ENCODE assay signal across 29 cellular contexts in genomic region chr4:125828316-125828715, GRCh38.
"Had no signal": no experiment of that assay in that cellular context is flagged by ENCODE, and none has a peak within 500 bp of the region (broad histone marks: within the 10 kb centered on the region; RNA-seq: fewer than 3 reads in every experiment).

No MANE protein-coding gene starts in this region.

- DNase-seq: activated CD4-positive, alpha-beta memory T cell treated with anti-CD3 and anti-CD28 coated beads, Interleukin-2, amount 10 ng/mL, durations not matched to agents 7 days and 5 days; activated CD4-positive, alpha-beta T cell treated with anti-CD3 and anti-CD28 coated beads for 36 hours; activated CD4-positive, alpha-beta T cell treated with anti-CD3 and anti-CD28 coated beads, Interleukin-2, amount 10 ng/mL, durations not matched to agents 24 days and 14 days; activated CD4-positive, CD25-positive, alpha-beta regulatory T cell; activated CD4-positive, CD25-positive, alpha-beta regulatory T cell treated with anti-CD3 and anti-CD28 coated beads, Interleukin-2, amount 50 U/mL, for 72 hours; activated CD8-positive, alpha-beta memory T cell treated with anti-CD3 and anti-CD28 coated beads, Interleukin-2, amount 50 U/mL, for 48 hours; activated effector memory CD4-positive, alpha-beta T cell treated with Interleukin-2 at 50 U/mL for 16 hours; activated gamma-delta T cell treated with Interleukin-2 at 50 U/mL for 16 hours; activated naive CD4-positive, alpha-beta T cell treated with anti-CD3 and anti-CD28 coated beads, Interleukin-2, amount 50 U/mL, for 16 hours; activated naive CD4-positive, alpha-beta T cell treated with Interleukin-2 at 50 U/mL for 16 hours; activated T-cell treated with anti-CD3 and anti-CD28 coated beads for 4 hours; activated T-cell treated with anti-CD3 and anti-CD28 coated beads, Interleukin-2, amount 50 U/mL, for 4 hours; amygdala; aorta; body of pancreas; caudate nucleus; cortex of kidney; dermis blood vessel endothelial cell; effector CD4-positive, alpha-beta T cell; effector memory CD8-positive, alpha-beta T cell; erythroblast; foreskin keratinocyte; gastrocnemius medialis; glutamatergic neuron; T-helper 2 cell had no signal

- FAIRE-seq: colon had no signal

- ATAC-seq: activated CD4-positive, alpha-beta T cell treated with anti-CD3 and anti-CD28 coated beads for 36 hours; activated T-cell treated with anti-CD3 and anti-CD28 coated beads, Interleukin-2, amount 50 U/mL, for 4 hours; activated T-helper 17 cell treated with anti-CD3 and anti-CD28 coated beads, Interleukin-2, amount 50 U/mL, for 72 hours; body of pancreas; effector memory CD8-positive, alpha-beta T cell; foreskin keratinocyte; gastrocnemius medialis had no signal

- H3K4me3 Mint-ChIP-seq: activated CD4-positive, alpha-beta memory T cell treated with anti-CD3 and anti-CD28 coated beads, Interleukin-2, amount 10 ng/mL, durations not matched to agents 7 days and 5 days; activated CD4-positive, alpha-beta T cell treated with anti-CD3 and anti-CD28 coated beads for 36 hours; activated CD4-positive, alpha-beta T cell treated with anti-CD3 and anti-CD28 coated beads, Interleukin-2, amount 10 ng/mL, durations not matched to agents 24 days and 14 days; activated naive CD8-positive, alpha-beta T cell; activated T-cell treated with anti-CD3 and anti-CD28 coated beads, Interleukin-2, amount 50 U/mL, for 4 hours; activated T-helper 17 cell treated with anti-CD3 and anti-CD28 coated beads, Interleukin-2, amount 50 U/mL, for 72 hours; effector memory CD8-positive, alpha-beta T cell had no signal

- H3K4me1 ChIP-seq: body of pancreas, esophagus muscularis mucosa, foreskin keratinocyte, gastrocnemius medialis had no signal

- H3K9me3 ChIP-seq: body of pancreas, esophagus muscularis mucosa, gastrocnemius medialis had no signal

- H3K4me1 Mint-ChIP-seq: activated CD4-positive, alpha-beta memory T cell treated with anti-CD3 and anti-CD28 coated beads, Interleukin-2, amount 10 ng/mL, durations not matched to agents 7 days and 5 days; activated CD4-positive, alpha-beta T cell treated with anti-CD3 and anti-CD28 coated beads for 36 hours; activated CD4-positive, alpha-beta T cell treated with anti-CD3 and anti-CD28 coated beads, Interleukin-2, amount 10 ng/mL, durations not matched to agents 24 days and 14 days; activated T-helper 17 cell treated with anti-CD3 and anti-CD28 coated beads, Interleukin-2, amount 50 U/mL, for 72 hours had no signal

- H3K27ac Mint-ChIP-seq: activated CD4-positive, alpha-beta memory T cell treated with anti-CD3 and anti-CD28 coated beads, Interleukin-2, amount 10 ng/mL, durations not matched to agents 7 days and 5 days; activated CD4-positive, alpha-beta T cell treated with anti-CD3 and anti-CD28 coated beads for 36 hours; activated CD4-positive, alpha-beta T cell treated with anti-CD3 and anti-CD28 coated beads, Interleukin-2, amount 10 ng/mL, durations not matched to agents 24 days and 14 days; activated naive CD8-positive, alpha-beta T cell; activated T-helper 17 cell treated with anti-CD3 and anti-CD28 coated beads, Interleukin-2, amount 50 U/mL, for 72 hours; effector memory CD8-positive, alpha-beta T cell had no signal

- H3K27ac ChIP-seq: body of pancreas, esophagus muscularis mucosa, foreskin keratinocyte, gastrocnemius medialis had no signal

- H3K4me3 ChIP-seq: body of pancreas, esophagus muscularis mucosa, gastrocnemius medialis had no signal

- H3K36me3 ChIP-seq: esophagus muscularis mucosa, gastrocnemius medialis had no signal

- H3K9me3 Mint-ChIP-seq: activated CD4-positive, alpha-beta T cell treated with anti-CD3 and anti-CD28 coated beads, Interleukin-2, amount 10 ng/mL, durations not matched to agents 24 days and 14 days had no signal

- H3K27me3 Mint-ChIP-seq: activated CD4-positive, alpha-beta memory T cell treated with anti-CD3 and anti-CD28 coated beads, Interleukin-2, amount 10 ng/mL, durations not matched to agents 7 days and 5 days; activated CD4-positive, alpha-beta T cell treated with anti-CD3 and anti-CD28 coated beads for 36 hours; activated CD4-positive, alpha-beta T cell treated with anti-CD3 and anti-CD28 coated beads, Interleukin-2, amount 10 ng/mL, durations not matched to agents 24 days and 14 days; activated naive CD8-positive, alpha-beta T cell; activated T-helper 17 cell treated with anti-CD3 and anti-CD28 coated beads, Interleukin-2, amount 50 U/mL, for 72 hours; effector memory CD8-positive, alpha-beta T cell had no signal

- H3K27me3 ChIP-seq: body of pancreas, esophagus muscularis mucosa, gastrocnemius medialis had no signal
